ENCODE assay signal across 13 cellular contexts in the genomic region with DNA sequence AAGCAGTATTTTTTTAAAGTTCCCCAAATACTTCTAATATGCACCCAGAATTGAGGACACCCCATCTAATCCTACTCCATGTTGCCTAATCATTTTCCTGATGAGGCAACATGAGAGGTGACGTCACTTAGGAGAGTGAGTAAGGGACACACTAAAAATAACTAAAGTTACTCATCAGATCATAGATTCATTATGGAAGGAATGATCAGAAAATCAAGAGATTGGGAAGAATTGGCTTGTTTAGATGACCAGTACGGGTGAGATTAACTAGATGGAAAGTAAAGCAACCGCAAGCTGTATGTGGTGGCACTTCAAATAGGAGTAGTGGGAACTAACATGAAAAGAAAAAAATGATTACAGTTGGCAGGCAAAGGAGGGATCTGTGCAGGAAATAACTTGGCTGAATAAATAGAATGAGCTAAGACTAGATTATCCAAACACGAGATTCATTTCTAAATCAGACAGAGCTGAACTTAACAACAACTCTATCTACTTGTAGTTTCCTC.
DNase-seq lines count a peak whose midpoint lies in the region; ATAC-seq, FAIRE-seq and TF ChIP-seq lines count a peak whose summit lies in the region.
"Had no signal": no experiment of that assay in that cellular context is flagged by ENCODE, and none has a peak within 500 bp of the region (broad histone marks: within the 10 kb centered on the region; RNA-seq: fewer than 3 reads in every experiment).

No MANE protein-coding gene starts in this region.

- no peak for FAIRE-seq in bronchial epithelial cell (lab: Jason Lieb, UNC)

- H3K27ac ChIP-seq in AG04450 (ENCODE audit: low read depth, low read length) (peak overlapping the region; percentile 43), left lung (peak overlapping the region in 1 of 2 donors; percentile 33)

- H3K4me1 ChIP-seq in left lung, result peaks cover 0 to 7% of the 10 kb centered on the region in 2 donors

- DNase-seq in AG04450 (ENCODE audit: low read depth, low spot score), result peak; percentile 50
- peak; percentile 74 for DNase-seq in M059J (ENCODE audit: low read depth)
- peak; percentile 87 for DNase-seq in bronchial epithelial cell (ENCODE audit: low read depth)
- DNase-seq in left lung, result no peak
- DNase-seq in cerebellum (ENCODE audit: low spot score), result no peak
- no peak for DNase-seq in NAMALWA (ENCODE audit: low spot score)
- DNase-seq in NCI-H2107 treated with DMSO at 0.1 percent for 48 hours (lab: John Stamatoyannopoulos, UW; ENCODE audit: unreplicated experiment), result no peak
- DNase-seq: activated naive CD8-positive, alpha-beta T cell treated with anti-CD3 and anti-CD28 coated beads, Interleukin-2, amount 10 ng/mL, durations not matched to agents 7 days and 5 days; CD8-positive, alpha-beta T cell; glutamatergic neuron; NCI-H345 had no signal

- POLR2A ChIA-PET in AG04450 (lab: Yijun Ruan, JAX), result no interaction called here

- CTCF ChIA-PET in AG04450 (lab: Charles Lee), result interaction anchor here (1.8 to 2.8 kb wide), 3 partner anchors 61 to 134 kb away, joined by 7 to 17 read pairs (median 15); a partner anchor contains a TSS

- H3K4me3 ChIP-seq in AG04450 (ENCODE audit: low read depth, low read length) (no peak overlapping the region), bronchial epithelial cell (ENCODE audit: low read depth, low read length) (no peak overlapping the region), left lung (no peak overlapping the region)
- H3K4me3 ChIP-seq: GM23338 had no signal

- intact Hi-C loops in left lung (cut with DNase I), result no loop called here

- H3K9me3 ChIP-seq in AG04450 (ENCODE audit: control insufficient read depth, insufficient read depth, low read length) (no peaks in the 10 kb centered on the region; the same call in 1 of the 2 replicates), left lung (no peaks in the 10 kb centered on the region)

- H3K27me3 ChIP-seq in AG04450 (ENCODE audit: control insufficient read depth, insufficient read depth, low read length), result no peaks in the 10 kb centered on the region
- H3K27me3 ChIP-seq in bronchial epithelial cell (ENCODE audit: control insufficient read depth, insufficient read depth, low read length), result peaks cover 1% of the 10 kb centered on the region
- H3K27me3 ChIP-seq in left lung, result peaks cover 0 to 4% of the 10 kb centered on the region in 2 donors

- TF ChIP-seq CTCF in AG04450 (IDR thresholded peaks at IDR 0.05; ENCODE audit: low read depth, low read length) (no peak), bronchial epithelial cell (IDR thresholded peaks at IDR 0.05; ENCODE audit: insufficient read depth, low read length, severe bottlenecking) (no peak), left lung (IDR thresholded peaks at IDR 0.05) (no peak)

- H3K36me3 ChIP-seq in bronchial epithelial cell (ENCODE audit: control insufficient read depth, insufficient read depth, low read length) (no peaks in the 10 kb centered on the region), left lung (no peaks in the 10 kb centered on the region)

- peak; percentile 71 for ATAC-seq in left lung
- no peak for ATAC-seq in GM21447 (IDR thresholded peaks at IDR 0.05; ENCODE audit: unreplicated experiment)
- ATAC-seq: CD8-positive, alpha-beta T cell; GM23338 had no signal

Comparison
In these comparisons a context has a peak if more than half of its experiments do, and no peak if none do; other contexts are left out.
1. DNase-seq: peak in AG04450 (single experiment), M059J (single experiment) and bronchial epithelial cell (single experiment); none in left lung (0 of 2), cerebellum (single experiment), NAMALWA (single experiment) and NCI-H2107 treated with DMSO at 0.1 percent for 48 hours (single experiment).